Comparison of ENCODE assay signal across 8 cellular contexts in genomic region chr2:70089220-70089945, GRCh38. TPM values are rescaled to one million over a fixed set of nuclear protein-coding genes. Genes with fewer than 3 reads are reported as not detected.
DNase-seq lines count a peak whose midpoint lies in the region; ATAC-seq, FAIRE-seq and TF ChIP-seq lines count a peak whose summit lies in the region.

No MANE protein-coding gene starts in this region.

- TF ChIP-seq POLR2A in Peyer's patch (IDR thresholded peaks at IDR 0.05): no peak

- H3K4me3 ChIP-seq in left ventricle myocardium inferior (peak overlapping the region; percentile 82), Peyer's patch (peak overlapping the region; percentile 76 to 87 (median 81)), cardiac fibroblast (replicated peaks in 1 of 2; ENCODE audit: low read depth in 2 of 2, low read length in 2 of 2) (peak overlapping the region; percentile 73 to 87), thoracic aorta (peak overlapping the region; percentile 91)

- H3K4me1 ChIP-seq in left ventricle myocardium inferior: peaks cover 56% of the 10 kb centered on the region
- H3K4me1 ChIP-seq in Peyer's patch: peaks cover 4 to 34% (median 20%) of the 10 kb centered on the region in 4 donors
- H3K4me1 ChIP-seq in thoracic aorta (ENCODE audit: control insufficient read depth in 1 of 2, low read depth in 2 of 2): peaks cover 23 to 39% of the 10 kb centered on the region in 2 donors

- no peaks in the 10 kb centered on the region for H3K9me3 ChIP-seq in left ventricle myocardium inferior (replicated peaks)
- no peaks in the 10 kb centered on the region for H3K9me3 ChIP-seq in Peyer's patch
- no peaks in the 10 kb centered on the region for H3K9me3 ChIP-seq in thoracic aorta

- TF ChIP-seq CTCF in left ventricle myocardium inferior (IDR thresholded peaks at IDR 0.05; ENCODE audit: borderline replicate concordance) (no peak), Peyer's patch (IDR thresholded peaks at IDR 0.05) (no peak), cardiac fibroblast (IDR thresholded peaks at IDR 0.05; ENCODE audit: low read depth, low read length) (no peak), thoracic aorta (IDR thresholded peaks at IDR 0.05) (no peak)

- FAIRE-seq in frontal cortex (lab: Jason Lieb, UNC): no peak

- H3K36me3 ChIP-seq in left ventricle myocardium inferior: peaks cover 19% of the 10 kb centered on the region
- H3K36me3 ChIP-seq in Peyer's patch: no peaks in the 10 kb centered on the region
- no peaks in the 10 kb centered on the region for H3K36me3 ChIP-seq in thoracic aorta

- H3K27ac ChIP-seq in left ventricle myocardium inferior (replicated peaks) (peak overlapping the region; percentile 100), Peyer's patch (peak overlapping the region; percentile 98 to 100 (median 99)), thoracic aorta (peak overlapping the region; percentile 97)

- DNase-seq in left ventricle myocardium inferior (peak; percentile 22), left ventricle myocardium superior (no peak), Peyer's patch (peak in 2 of 3 donors; percentile 48 to 54), cardiac fibroblast (ENCODE audit: low read depth in 2 of 2) (peak; percentile 32 to 39), mesenteric fat pad (ENCODE audit: low spot score) (peak; percentile 65), thoracic aorta (ENCODE audit: low spot score) (no peak), SKM-1 (lab: John Stamatoyannopoulos, UW; ENCODE audit: unreplicated experiment) (no peak), frontal cortex (ENCODE audit: low spot score in 2 of 2) (no peak)

- ATAC-seq in left ventricle myocardium superior (no peak), thoracic aorta (ENCODE audit: insufficient number of reproducible peaks, low FRiP score, low read depth) (no peak)

- no peaks in the 10 kb centered on the region for H3K27me3 ChIP-seq in left ventricle myocardium inferior (ENCODE audit: low read depth)
- H3K27me3 ChIP-seq in Peyer's patch: no peaks in the 10 kb centered on the region
- H3K27me3 ChIP-seq in thoracic aorta (replicated peaks; ENCODE audit: insufficient read depth): no peaks in the 10 kb centered on the region

- intact Hi-C loops in left ventricle myocardium inferior (cut with micrococcal nuclease): loop anchor here (5.0 kb wide), 1 partner anchor 48 kb away; no protein-coding TSS in a partner anchor
- intact Hi-C loops in left ventricle myocardium superior (cut with micrococcal nuclease): loop anchor here (5.0 kb wide), 1 partner anchor 53 kb away; no protein-coding TSS in a partner anchor

RNA-seq across cellular contexts. Expression of gene PCBP1, which starts 2.1 kb away (rescaled TPM):
- total RNA-seq in left ventricle myocardium inferior (205 TPM), left ventricle myocardium superior (211 TPM), Peyer's patch (100 to 1,000 TPM; 129 to 152 (median 134) TPM), mesenteric fat pad (399 TPM), thoracic aorta (100 to 1,000 TPM; 153 to 235 TPM), frontal cortex (30.6 TPM)

Comparison
In these comparisons a context has a peak if more than half of its experiments do, and no peak if none do; other contexts are left out.
1. DNase-seq: peak in left ventricle myocardium inferior (single experiment), Peyer's patch (2 of 3), cardiac fibroblast (2 of 2) and mesenteric fat pad (single experiment); none in left ventricle myocardium superior (single experiment), thoracic aorta (single experiment), SKM-1 (single experiment) and frontal cortex (0 of 2).
2. Peak in every context shown above with its lines, with median percentiles within 50 percentile points of each other: H3K27ac ChIP-seq and H3K4me3 ChIP-seq.